ENCODE assay signal across 13 cellular contexts in the genomic region with DNA sequence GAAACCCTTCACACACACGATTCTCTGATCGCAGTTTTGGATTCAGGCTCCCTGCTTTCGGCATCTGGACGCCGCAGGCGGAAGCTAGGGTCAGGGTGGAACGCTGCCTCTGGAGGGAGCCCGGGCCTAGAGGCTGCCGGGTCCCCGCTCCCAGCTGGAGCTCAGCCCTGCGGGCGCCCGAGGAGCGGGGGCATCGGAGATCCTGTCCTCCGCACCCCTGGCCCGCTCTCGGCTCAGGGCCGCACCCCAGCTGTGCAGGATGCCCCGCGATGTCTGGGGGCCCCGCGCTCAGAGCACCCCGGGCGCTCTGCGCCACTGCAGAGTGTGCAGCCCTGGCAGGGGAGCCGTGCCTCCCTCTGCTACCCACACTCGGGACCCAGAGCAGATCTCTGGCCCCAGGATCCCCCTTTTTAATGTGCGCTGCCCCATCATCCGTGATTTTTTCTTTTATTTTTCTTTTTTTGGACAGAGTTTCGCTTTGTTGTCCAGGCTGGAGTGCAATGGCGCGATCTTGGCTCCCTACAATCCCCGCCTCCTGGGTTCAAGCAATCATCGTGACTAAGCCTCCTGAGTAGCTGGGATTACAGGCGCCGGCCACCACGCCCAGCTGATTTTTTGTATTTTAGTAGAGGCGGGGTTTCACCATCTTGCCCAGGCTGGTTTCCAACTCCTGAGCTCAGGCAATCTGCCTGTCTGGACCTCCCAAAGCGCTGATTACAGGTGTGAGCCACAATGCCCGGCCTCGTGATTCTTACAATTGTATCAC. TPM values are rescaled to one million over a fixed set of nuclear protein-coding genes. Genes with fewer than 3 reads are reported as not detected.
A peak's percentile ranks its signal among the peaks of the same experiment; 100 is the strongest.
DNase-seq lines count a peak whose midpoint lies in the region; ATAC-seq and TF ChIP-seq lines count a peak whose summit lies in the region.
"Had no signal": no experiment of that assay in that cellular context is flagged by ENCODE, and none has a peak within 500 bp of the region (broad histone marks: within the 10 kb centered on the region; RNA-seq: fewer than 3 reads in every experiment).

No MANE protein-coding gene starts in this region.

- H3K9me3 ChIP-seq in WERI-Rb-1 (ENCODE audit: severe bottlenecking) (no peaks in the 10 kb centered on the region), right cardiac atrium (ENCODE audit: control insufficient read depth, low read length) (no peaks in the 10 kb centered on the region), transverse colon (no peaks in the 10 kb centered on the region)
- H3K9me3 ChIP-seq: BLaER1 treated with 17β-estradiol and CSF1 and Interleukin-3, amounts not matched to agents 10 nM and 100 nM; prostate gland had no signal

- in situ Hi-C loops in transverse colon (cut with MboI; ENCODE audit: low pct_ligation_motif_present in 1 of 4, low pct_unique_long_range_greater_than_20kb in 1 of 4, low sequenced_read_pairs in 3 of 4), result no loop called here

- DNase-seq in NCI-H2196 (lab: John Stamatoyannopoulos, UW; ENCODE audit: unreplicated experiment), result peak; percentile 6
- no peak for DNase-seq in NCI-H2196 treated with DMSO at 0.1 percent for 48 hours (lab: John Stamatoyannopoulos, UW; ENCODE audit: unreplicated experiment)
- peak; percentile 82 for DNase-seq in WERI-Rb-1
- DNase-seq in right cardiac atrium, result no peak
- DNase-seq in transverse colon, result peak; percentile 45
- DNase-seq in immature natural killer cell, result no peak
- no peak for DNase-seq in NCI-H748 (lab: John Stamatoyannopoulos, UW; ENCODE audit: unreplicated experiment)
- DNase-seq: NCI-H2029 treated with DMSO at 0.1 percent for 48 hours had no signal

- H3K9me3 Mint-ChIP-seq in immature natural killer cell, result no peaks in the 10 kb centered on the region
- H3K9me3 Mint-ChIP-seq: stimulated activated naive CD8-positive, alpha-beta T cell treated with anti-CD3 and anti-CD28 coated beads, Interleukin-15, Interleukin-2, amounts not matched to agents 100 ng/mL and 50 ng/mL, for 24 hours had no signal

- H3K27ac ChIP-seq in WERI-Rb-1 (peak overlapping the region; percentile 83), right cardiac atrium (ENCODE audit: low read length) (no peak overlapping the region), transverse colon (peak overlapping the region in 3 of 4 donors; percentile 59 to 66 (median 63))
- H3K27ac ChIP-seq: BLaER1 treated with 17β-estradiol and CSF1 and Interleukin-3, amounts not matched to agents 10 nM and 100 nM; prostate gland had no signal

- no peak for TF ChIP-seq POLR2A in transverse colon (IDR thresholded peaks at IDR 0.05)

- no peaks in the 10 kb centered on the region for H3K4me1 Mint-ChIP-seq in immature natural killer cell

- H3K4me3 ChIP-seq in WERI-Rb-1 (ENCODE audit: low read depth, low read length), result peak overlapping the region; percentile 84
- H3K4me3 ChIP-seq in right cardiac atrium (ENCODE audit: low read length), result no peak overlapping the region
- H3K4me3 ChIP-seq in transverse colon, result peak overlapping the region in 3 of 4 donors; percentile 36 to 61 (median 36)
- H3K4me3 ChIP-seq: BLaER1 treated with 17β-estradiol and CSF1 and Interleukin-3, amounts not matched to agents 10 nM and 100 nM had no signal

- TF ChIP-seq EP300 in transverse colon (IDR thresholded peaks at IDR 0.05; ENCODE audit: low read depth), result no peak

- H3K27ac Mint-ChIP-seq in immature natural killer cell, result no peak overlapping the region
- H3K27ac Mint-ChIP-seq: activated naive CD8-positive, alpha-beta T cell; stimulated activated naive CD8-positive, alpha-beta T cell treated with anti-CD3 and anti-CD28 coated beads, Interleukin-15, Interleukin-2, amounts not matched to agents 100 ng/mL and 50 ng/mL, for 24 hours had no signal

- WGBS in right cardiac atrium, result 37% methylated on average over 42 of the region's 42 CpGs
- WGBS in transverse colon (ENCODE audit: low coverage in 1 of 2), 2 donors, result 41 to 60% methylated on average over 7 to 19 of the region's 42 CpGs

- no peaks in the 10 kb centered on the region for H3K36me3 Mint-ChIP-seq in immature natural killer cell
- H3K36me3 Mint-ChIP-seq: activated naive CD8-positive, alpha-beta T cell had no signal

- intact Hi-C loops in right cardiac atrium (cut with DNase I) (no loop called here), transverse colon (cut with DNase I; ENCODE audit: low total_unique reads) (no loop called here)

- H3K4me1 ChIP-seq in right cardiac atrium (ENCODE audit: control insufficient read depth, insufficient read depth, low read length) (no peaks in the 10 kb centered on the region), transverse colon (peaks cover 0 to 7% (median 2%) of the 10 kb centered on the region in 4 donors)
- H3K4me1 ChIP-seq: BLaER1 treated with 17β-estradiol and CSF1 and Interleukin-3, amounts not matched to agents 10 nM and 100 nM; prostate gland had no signal

- H3K36me3 ChIP-seq in WERI-Rb-1 (no peaks in the 10 kb centered on the region), transverse colon (no peaks in the 10 kb centered on the region)
- H3K36me3 ChIP-seq: BLaER1 treated with 17β-estradiol and CSF1 and Interleukin-3, amounts not matched to agents 10 nM and 100 nM; prostate gland had no signal

- peak; percentile 60 to 62 for ATAC-seq in right cardiac atrium
- no peak for ATAC-seq in GM18502 (IDR thresholded peaks at IDR 0.05; ENCODE audit: poor library complexity, unreplicated experiment)

- TF ChIP-seq CTCF in WERI-Rb-1 (IDR thresholded peaks at IDR 0.05; ENCODE audit: low read depth, low read length) (peak; percentile 53), transverse colon (IDR thresholded peaks at IDR 0.05) (peak in 1 of 5 experiments; percentile 26)

- peaks cover 5 to 9% (median 5%) of the 10 kb centered on the region in 3 donors for H3K27me3 Mint-ChIP-seq in immature natural killer cell (ENCODE audit: low read depth in 3 of 3)

- H3K27me3 ChIP-seq in WERI-Rb-1 (ENCODE audit: insufficient read depth, low read depth, severe bottlenecking), result no peaks in the 10 kb centered on the region
- H3K27me3 ChIP-seq in right cardiac atrium (ENCODE audit: control insufficient read depth, insufficient read depth), result no peaks in the 10 kb centered on the region
- H3K27me3 ChIP-seq in transverse colon, result peaks cover 30% of the 10 kb centered on the region

- no peak overlapping the region for H3K4me3 Mint-ChIP-seq in immature natural killer cell
- H3K4me3 Mint-ChIP-seq: activated naive CD8-positive, alpha-beta T cell; stimulated activated naive CD8-positive, alpha-beta T cell treated with anti-CD3 and anti-CD28 coated beads, Interleukin-15, Interleukin-2, amounts not matched to agents 100 ng/mL and 50 ng/mL, for 24 hours had no signal

RNA-seq across cellular contexts. Expression of a gene that starts 54.8 kb away (rescaled TPM):
- total RNA-seq in right cardiac atrium, result 10 to 100 TPM in 2 of 4 donors, 1 to 10 TPM in 2; 2.8 to 17.2 (median 9.4) TPM
- polyA plus RNA-seq in right cardiac atrium, result 28.8 TPM
- under 1 TPM in 1 of 4 donors, not detected in 3; 0.27 TPM for total RNA-seq in transverse colon
- polyA plus RNA-seq in immature natural killer cell, result not detected

Comparison
In these comparisons a context has a peak if more than half of its experiments do, and no peak if none do; other contexts are left out.
1. DNase-seq: peak in NCI-H2196 (single experiment), WERI-Rb-1 (single experiment) and transverse colon (single experiment); none in NCI-H2196 treated with DMSO at 0.1 percent for 48 hours (single experiment), right cardiac atrium (0 of 3), immature natural killer cell (0 of 3) and NCI-H748 (single experiment).